In the genomic region with DNA sequence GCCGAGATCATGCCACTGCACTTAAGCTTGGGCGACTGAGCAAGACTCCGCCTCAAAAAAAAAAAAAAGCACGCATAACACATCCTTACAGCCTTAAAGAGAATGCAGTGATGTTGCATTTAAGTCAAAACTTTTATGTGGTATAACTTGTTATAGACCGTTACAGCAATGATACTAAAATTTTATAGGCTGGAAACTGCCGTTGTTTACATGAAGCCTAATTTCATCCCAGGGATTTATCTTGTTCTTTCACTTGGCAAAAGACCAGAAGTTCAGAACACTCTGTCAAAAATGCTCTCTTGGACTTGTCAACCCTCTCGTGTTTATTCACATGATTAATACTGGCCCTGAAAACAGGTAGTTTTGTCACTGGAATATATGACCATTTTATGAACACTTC, we compare ENCODE assay signal across 18 cellular contexts. TPM values are rescaled to one million over a fixed set of nuclear protein-coding genes. Genes with fewer than 3 reads are reported as not detected.
DNase-seq lines count a peak whose midpoint lies in the region; ATAC-seq and TF ChIP-seq lines count a peak whose summit lies in the region.
"Had no signal": no experiment of that assay in that cellular context is flagged by ENCODE, and none has a peak within 500 bp of the region (broad histone marks: within the 10 kb centered on the region; RNA-seq: fewer than 3 reads in every experiment).

No MANE protein-coding gene starts in this region.

- no peak overlapping the region for H3K4me3 ChIP-seq in HEK293 (ENCODE audit: low read depth, low read length)
- H3K4me3 ChIP-seq: BLaER1 had no signal

- ATAC-seq in esophagus mucosa = peak; percentile 39
- ATAC-seq: CD8-positive, alpha-beta T cell had no signal

- H3K27ac ChIP-seq in C4-2B (peak overlapping the region; percentile 54), HEK293 (ENCODE audit: extremely low read depth, low read depth, low read length) (no peak overlapping the region)
- H3K27ac ChIP-seq: BLaER1 had no signal

- DNase-seq in NCI-H82 (lab: John Stamatoyannopoulos, UW) (peak; percentile 65), KBM-7 (no peak), GM19238 (ENCODE audit: insufficient read length, low spot score) (no peak), NCI-H2227 treated with DMSO at 0.1 percent for 48 hours (lab: John Stamatoyannopoulos, UW) (no peak)
- DNase-seq: 8988T; ACHN; BE2C; C1 segment of cervical spinal cord; Caco-2; Calu3; CD4-positive, alpha-beta T cell; CD8-positive, alpha-beta T cell; DMS79 treated with DMSO at 0.1 percent for 48 hours; GF-D8 had no signal

- TF ChIP-seq CTCF in C4-2B (conservative IDR thresholded peaks at IDR 0.05) (no peak), HEK293 (tag by site-specific recombination; IDR thresholded peaks at IDR 0.05) (no peak)

- no peaks in the 10 kb centered on the region for H3K36me3 ChIP-seq in HEK293 (ENCODE audit: control insufficient read depth in 2 of 2, insufficient read depth in 1 of 2, low read length in 2 of 2)
- H3K36me3 ChIP-seq: BE2C, BLaER1 had no signal

- H3K4me1 ChIP-seq in HEK293 (ENCODE audit: control insufficient read depth, insufficient read depth, low read length) = peaks cover 7% of the 10 kb centered on the region
- H3K4me1 ChIP-seq: BE2C, Caco-2 had no signal

- CTCF ChIA-PET in HEK293 (lab: Yijun Ruan, JAX) = no interaction called here

- in situ Hi-C loops in KBM-7 (cut with MboI; ENCODE audit: low pct_unique_long_range_greater_than_20kb, low sequenced_read_pairs) = no loop called here

- POLR2A ChIA-PET in HEK293 (lab: Yijun Ruan, JAX) = no interaction called here

- no peaks in the 10 kb centered on the region for H3K9me3 ChIP-seq in HEK293 (ENCODE audit: control insufficient read depth, insufficient read depth, low read depth, low read length)
- H3K9me3 ChIP-seq: BE2C, BLaER1, Caco-2 had no signal

TF ChIP-seq in HEK293, 187 proteins besides CTCF, POLR2A, EP300 and RAD21:
- TF ChIP-seq, protein P1, sequence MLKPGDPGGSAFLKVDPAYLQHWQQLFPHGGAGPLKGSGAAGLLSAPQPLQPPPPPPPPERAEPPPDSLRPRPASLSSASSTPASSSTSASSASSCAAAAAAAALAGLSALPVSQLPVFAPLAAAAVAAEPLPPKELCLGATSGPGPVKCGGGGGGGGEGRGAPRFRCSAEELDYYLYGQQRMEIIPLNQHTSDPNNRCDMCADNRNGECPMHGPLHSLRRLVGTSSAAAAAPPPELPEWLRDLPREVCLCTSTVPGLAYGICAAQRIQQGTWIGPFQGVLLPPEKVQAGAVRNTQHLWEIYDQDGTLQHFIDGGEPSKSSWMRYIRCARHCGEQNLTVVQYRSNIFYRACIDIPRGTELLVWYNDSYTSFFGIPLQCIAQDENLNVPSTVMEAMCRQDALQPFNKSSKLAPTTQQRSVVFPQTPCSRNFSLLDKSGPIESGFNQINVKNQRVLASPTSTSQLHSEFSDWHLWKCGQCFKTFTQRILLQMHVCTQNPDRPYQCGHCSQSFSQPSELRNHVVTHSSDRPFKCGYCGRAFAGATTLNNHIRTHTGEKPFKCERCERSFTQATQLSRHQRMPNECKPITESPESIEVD (tag by site-specific recombination; IDR thresholded peaks at IDR 0.05) = peak; percentile 49
- TF ChIP-seq SCRT1 (tag by site-specific recombination; IDR thresholded peaks at IDR 0.05; ENCODE audit: borderline replicate concordance) = 0 out of 2 replicates have a peak, but pooled peaks have one; percentile 25
- TF ChIP-seq ZNF174 (tag by site-specific recombination; IDR thresholded peaks at IDR 0.05) = no peak
- TF ChIP-seq ZNF302 (tag by site-specific recombination; IDR thresholded peaks at IDR 0.05; ENCODE audit: low read depth) = no peak
- peak; percentile 95 for TF ChIP-seq OVOL3 (tag by site-specific recombination; IDR thresholded peaks at IDR 0.05)
- TF ChIP-seq, protein P2, sequence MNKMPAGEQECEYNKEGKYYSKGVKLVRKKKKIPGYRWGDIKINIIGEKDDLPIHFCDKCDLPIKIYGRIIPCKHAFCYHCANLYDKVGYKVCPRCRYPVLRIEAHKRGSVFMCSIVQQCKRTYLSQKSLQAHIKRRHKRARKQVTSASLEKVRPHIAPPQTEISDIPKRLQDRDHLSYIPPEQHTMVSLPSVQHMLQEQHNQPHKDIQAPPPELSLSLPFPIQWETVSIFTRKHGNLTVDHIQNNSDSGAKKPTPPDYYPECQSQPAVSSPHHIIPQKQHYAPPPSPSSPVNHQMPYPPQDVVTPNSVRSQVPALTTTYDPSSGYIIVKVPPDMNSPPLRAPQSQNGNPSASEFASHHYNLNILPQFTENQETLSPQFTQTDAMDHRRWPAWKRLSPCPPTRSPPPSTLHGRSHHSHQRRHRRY (tag by site-specific recombination; IDR thresholded peaks at IDR 0.05) = no peak
- TF ChIP-seq OSR2 (tag by site-specific recombination; IDR thresholded peaks at IDR 0.05) = 0 out of 2 replicates have a peak, but pooled peaks have one; percentile 25
- TF ChIP-seq ZNF169 (tag by site-specific recombination; IDR thresholded peaks at IDR 0.05) = no peak
- TF ChIP-seq, protein P3, sequence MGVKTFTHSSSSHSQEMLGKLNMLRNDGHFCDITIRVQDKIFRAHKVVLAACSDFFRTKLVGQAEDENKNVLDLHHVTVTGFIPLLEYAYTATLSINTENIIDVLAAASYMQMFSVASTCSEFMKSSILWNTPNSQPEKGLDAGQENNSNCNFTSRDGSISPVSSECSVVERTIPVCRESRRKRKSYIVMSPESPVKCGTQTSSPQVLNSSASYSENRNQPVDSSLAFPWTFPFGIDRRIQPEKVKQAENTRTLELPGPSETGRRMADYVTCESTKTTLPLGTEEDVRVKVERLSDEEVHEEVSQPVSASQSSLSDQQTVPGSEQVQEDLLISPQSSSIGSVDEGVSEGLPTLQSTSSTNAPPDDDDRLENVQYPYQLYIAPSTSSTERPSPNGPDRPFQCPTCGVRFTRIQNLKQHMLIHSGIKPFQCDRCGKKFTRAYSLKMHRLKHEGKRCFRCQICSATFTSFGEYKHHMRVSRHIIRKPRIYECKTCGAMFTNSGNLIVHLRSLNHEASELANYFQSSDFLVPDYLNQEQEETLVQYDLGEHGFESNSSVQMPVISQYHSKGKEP (tag by site-specific recombination; IDR thresholded peaks at IDR 0.05) = peak; percentile 86
- TF ChIP-seq, protein P4, sequence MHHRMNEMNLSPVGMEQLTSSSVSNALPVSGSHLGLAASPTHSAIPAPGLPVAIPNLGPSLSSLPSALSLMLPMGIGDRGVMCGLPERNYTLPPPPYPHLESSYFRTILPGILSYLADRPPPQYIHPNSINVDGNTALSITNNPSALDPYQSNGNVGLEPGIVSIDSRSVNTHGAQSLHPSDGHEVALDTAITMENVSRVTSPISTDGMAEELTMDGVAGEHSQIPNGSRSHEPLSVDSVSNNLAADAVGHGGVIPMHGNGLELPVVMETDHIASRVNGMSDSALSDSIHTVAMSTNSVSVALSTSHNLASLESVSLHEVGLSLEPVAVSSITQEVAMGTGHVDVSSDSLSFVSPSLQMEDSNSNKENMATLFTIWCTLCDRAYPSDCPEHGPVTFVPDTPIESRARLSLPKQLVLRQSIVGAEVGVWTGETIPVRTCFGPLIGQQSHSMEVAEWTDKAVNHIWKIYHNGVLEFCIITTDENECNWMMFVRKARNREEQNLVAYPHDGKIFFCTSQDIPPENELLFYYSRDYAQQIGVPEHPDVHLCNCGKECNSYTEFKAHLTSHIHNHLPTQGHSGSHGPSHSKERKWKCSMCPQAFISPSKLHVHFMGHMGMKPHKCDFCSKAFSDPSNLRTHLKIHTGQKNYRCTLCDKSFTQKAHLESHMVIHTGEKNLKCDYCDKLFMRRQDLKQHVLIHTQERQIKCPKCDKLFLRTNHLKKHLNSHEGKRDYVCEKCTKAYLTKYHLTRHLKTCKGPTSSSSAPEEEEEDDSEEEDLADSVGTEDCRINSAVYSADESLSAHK (tag by site-specific recombination; IDR thresholded peaks at IDR 0.05) = peak; percentile 33; the same call in 1 of the 2 replicates
- TF ChIP-seq ZNF501 (tag by site-specific recombination; IDR thresholded peaks at IDR 0.05) = no peak
TF ChIP-seq in HEK293: peak in this region for 6.

RNA-seq across cellular contexts. Expression of a gene that starts 7.4 kb away (rescaled TPM):
- 8.8 TPM for total RNA-seq in esophagus mucosa
